8 cellular contexts compared by ENCODE assay signal in genomic region chr17:30714825-30715622, GRCh38.
DNase-seq lines count a peak whose midpoint lies in the region; ATAC-seq and TF ChIP-seq lines count a peak whose summit lies in the region.
"Not testable (repeated sequence)": the region's sequence is repeated elsewhere in the genome, so short reads cannot be mapped to it uniquely, and the experiment has no call there.

No MANE protein-coding gene starts in this region.

- H3K27me3 ChIP-seq in adrenal gland; foreskin keratinocyte; thoracic aorta (replicated peaks; ENCODE audit: insufficient read depth): not testable (repeated sequence)

- H3K4me3 Mint-ChIP-seq in HFFc6; natural killer cell treated with Interleukin-12 subunit alpha and Interleukin-12 subunit beta and Interleukin-15 and Interleukin-18, amount 100 ng/mL, for 72 hours: not testable (repeated sequence)

- H3K9me3 Mint-ChIP-seq in HFFc6; natural killer cell treated with Interleukin-12 subunit alpha and Interleukin-12 subunit beta and Interleukin-15 and Interleukin-18, amount 100 ng/mL, for 72 hours: not testable (repeated sequence)

- DNase-seq in EL (peak; percentile 49), HFFc6 (peak; percentile 43), NCI-H524 (lab: John Stamatoyannopoulos, UW) (peak; percentile 26 to 66), adrenal gland (peak in 2 of 7 donors; percentile 17 to 46)
- not testable (repeated sequence) for DNase-seq in foreskin keratinocyte; natural killer cell treated with Interleukin-12 subunit alpha and Interleukin-12 subunit beta and Interleukin-15 and Interleukin-18, amount 100 ng/mL, for 72 hours (ENCODE audit: low spot score); thoracic aorta (ENCODE audit: low spot score)

- WGBS in adrenal gland, 4 donors: 77 to 80% (median 77%) methylated on average over 25 of the region's 25 CpGs

- not testable (repeated sequence) for H3K4me1 Mint-ChIP-seq in HFFc6 (ENCODE audit: low read depth)
- H3K4me1 Mint-ChIP-seq in natural killer cell treated with Interleukin-12 subunit alpha and Interleukin-12 subunit beta and Interleukin-15 and Interleukin-18, amount 100 ng/mL, for 72 hours (ENCODE audit: low read depth in 2 of 2): peaks cover 37 to 38% of the 10 kb centered on the region in 2 donors

- H3K27ac ChIP-seq in VCaP, adrenal gland, foreskin keratinocyte, thoracic aorta: not testable (repeated sequence)

- not testable (repeated sequence) for H3K36me3 ChIP-seq in adrenal gland (replicated peaks in 1 of 2); thoracic aorta

- H3K36me3 Mint-ChIP-seq in HFFc6 (ENCODE audit: low read depth); natural killer cell treated with Interleukin-12 subunit alpha and Interleukin-12 subunit beta and Interleukin-15 and Interleukin-18, amount 100 ng/mL, for 72 hours: not testable (repeated sequence)

- peak; percentile 90 for TF ChIP-seq CTCF in HFFc6 (IDR thresholded peaks at IDR 0.05)
- TF ChIP-seq CTCF in VCaP (conservative IDR thresholded peaks at IDR 0.05): peak; percentile 78
- TF ChIP-seq CTCF in adrenal gland (IDR thresholded peaks at IDR 0.05): peak in 5 of 6 experiments; percentile 18 to 59 (median 45)
- peak; percentile 78 for TF ChIP-seq CTCF in foreskin keratinocyte (conservative IDR thresholded peaks at IDR 0.05)
- TF ChIP-seq CTCF in thoracic aorta (IDR thresholded peaks at IDR 0.05): peak; percentile 35

- intact Hi-C loops in adrenal gland (cut with DNase I): loop anchor here (10.0 kb wide), 1 partner anchor 110 kb away; the partner anchor contains the start of gene CRLF3 (in 2 of the 2)

- ATAC-seq in foreskin keratinocyte: peak; percentile 59
- peak; percentile 73 to 81 for ATAC-seq in natural killer cell treated with Interleukin-12 subunit alpha and Interleukin-12 subunit beta and Interleukin-15 and Interleukin-18, amount 100 ng/mL, for 72 hours
- ATAC-seq in thoracic aorta (ENCODE audit: insufficient number of reproducible peaks, low FRiP score, low read depth): not testable (repeated sequence)

- not testable (repeated sequence) for TF ChIP-seq POLR2A in adrenal gland (IDR thresholded peaks at IDR 0.05)

- not testable (repeated sequence) for H3K9me3 ChIP-seq in adrenal gland (replicated peaks in 1 of 3); thoracic aorta

- H3K4me1 ChIP-seq in adrenal gland (replicated peaks in 1 of 2); foreskin keratinocyte; thoracic aorta (ENCODE audit: control insufficient read depth in 1 of 2, low read depth in 2 of 2): not testable (repeated sequence)

- H3K4me3 ChIP-seq in adrenal gland, thoracic aorta: not testable (repeated sequence)

- not testable (repeated sequence) for H3K27me3 Mint-ChIP-seq in HFFc6 (ENCODE audit: insufficient read depth); natural killer cell treated with Interleukin-12 subunit alpha and Interleukin-12 subunit beta and Interleukin-15 and Interleukin-18, amount 100 ng/mL, for 72 hours

- not testable (repeated sequence) for H3K27ac Mint-ChIP-seq in HFFc6; natural killer cell treated with Interleukin-12 subunit alpha and Interleukin-12 subunit beta and Interleukin-15 and Interleukin-18, amount 100 ng/mL, for 72 hours

Comparison
In these comparisons a context has a peak if more than half of its experiments do, and no peak if none do; other contexts are left out.
1. CTCF ChIP-seq: peak in every context shown above with its lines; median percentile 90 in HFFc6; 78 in VCaP; 78 in foreskin keratinocyte; 45 in adrenal gland; 35 in thoracic aorta.